Comparison of ENCODE assay signal across 2 cellular contexts in genomic region chrX:1451251-1451675, GRCh38.
TF ChIP-seq lines count a peak whose summit lies in the region.

No MANE protein-coding gene starts in this region.

TF ChIP-seq in SK-N-SH, 30 proteins besides CTCF, POLR2A, EP300 and RAD21 (continued from another document):
- TF ChIP-seq, protein P1, sequence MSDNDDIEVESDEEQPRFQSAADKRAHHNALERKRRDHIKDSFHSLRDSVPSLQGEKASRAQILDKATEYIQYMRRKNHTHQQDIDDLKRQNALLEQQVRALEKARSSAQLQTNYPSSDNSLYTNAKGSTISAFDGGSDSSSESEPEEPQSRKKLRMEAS (IDR thresholded peaks at IDR 0.05; ENCODE audit: low read depth): no peak
- TF ChIP-seq, protein P2, sequence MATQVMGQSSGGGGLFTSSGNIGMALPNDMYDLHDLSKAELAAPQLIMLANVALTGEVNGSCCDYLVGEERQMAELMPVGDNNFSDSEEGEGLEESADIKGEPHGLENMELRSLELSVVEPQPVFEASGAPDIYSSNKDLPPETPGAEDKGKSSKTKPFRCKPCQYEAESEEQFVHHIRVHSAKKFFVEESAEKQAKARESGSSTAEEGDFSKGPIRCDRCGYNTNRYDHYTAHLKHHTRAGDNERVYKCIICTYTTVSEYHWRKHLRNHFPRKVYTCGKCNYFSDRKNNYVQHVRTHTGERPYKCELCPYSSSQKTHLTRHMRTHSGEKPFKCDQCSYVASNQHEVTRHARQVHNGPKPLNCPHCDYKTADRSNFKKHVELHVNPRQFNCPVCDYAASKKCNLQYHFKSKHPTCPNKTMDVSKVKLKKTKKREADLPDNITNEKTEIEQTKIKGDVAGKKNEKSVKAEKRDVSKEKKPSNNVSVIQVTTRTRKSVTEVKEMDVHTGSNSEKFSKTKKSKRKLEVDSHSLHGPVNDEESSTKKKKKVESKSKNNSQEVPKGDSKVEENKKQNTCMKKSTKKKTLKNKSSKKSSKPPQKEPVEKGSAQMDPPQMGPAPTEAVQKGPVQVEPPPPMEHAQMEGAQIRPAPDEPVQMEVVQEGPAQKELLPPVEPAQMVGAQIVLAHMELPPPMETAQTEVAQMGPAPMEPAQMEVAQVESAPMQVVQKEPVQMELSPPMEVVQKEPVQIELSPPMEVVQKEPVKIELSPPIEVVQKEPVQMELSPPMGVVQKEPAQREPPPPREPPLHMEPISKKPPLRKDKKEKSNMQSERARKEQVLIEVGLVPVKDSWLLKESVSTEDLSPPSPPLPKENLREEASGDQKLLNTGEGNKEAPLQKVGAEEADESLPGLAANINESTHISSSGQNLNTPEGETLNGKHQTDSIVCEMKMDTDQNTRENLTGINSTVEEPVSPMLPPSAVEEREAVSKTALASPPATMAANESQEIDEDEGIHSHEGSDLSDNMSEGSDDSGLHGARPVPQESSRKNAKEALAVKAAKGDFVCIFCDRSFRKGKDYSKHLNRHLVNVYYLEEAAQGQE (IDR thresholded peaks at IDR 0.05; ENCODE audit: low read depth, low read length): no peak
- TF ChIP-seq JUND (IDR thresholded peaks at IDR 0.05) (no peak), RFX5 (IDR thresholded peaks at IDR 0.05; ENCODE audit: low read length) (no peak), IRF3 (IDR thresholded peaks at IDR 0.05; ENCODE audit: low read depth, low read length) (no peak), ZBTB33 (IDR thresholded peaks at IDR 0.05; ENCODE audit: borderline replicate concordance, low read depth) (no peak), SIN3A (IDR thresholded peaks at IDR 0.05; ENCODE audit: borderline replicate concordance, low read depth, low read length) (no peak), MXI1 (IDR thresholded peaks at IDR 0.05; ENCODE audit: low read depth, low read length) (no peak), SMC3 (IDR thresholded peaks at IDR 0.05; ENCODE audit: low read depth, low read length) (no peak), EZH2phosphoT487 (IDR thresholded peaks at IDR 0.05; ENCODE audit: borderline replicate concordance, low read depth) (no peak)
- TF ChIP-seq, protein P3, sequence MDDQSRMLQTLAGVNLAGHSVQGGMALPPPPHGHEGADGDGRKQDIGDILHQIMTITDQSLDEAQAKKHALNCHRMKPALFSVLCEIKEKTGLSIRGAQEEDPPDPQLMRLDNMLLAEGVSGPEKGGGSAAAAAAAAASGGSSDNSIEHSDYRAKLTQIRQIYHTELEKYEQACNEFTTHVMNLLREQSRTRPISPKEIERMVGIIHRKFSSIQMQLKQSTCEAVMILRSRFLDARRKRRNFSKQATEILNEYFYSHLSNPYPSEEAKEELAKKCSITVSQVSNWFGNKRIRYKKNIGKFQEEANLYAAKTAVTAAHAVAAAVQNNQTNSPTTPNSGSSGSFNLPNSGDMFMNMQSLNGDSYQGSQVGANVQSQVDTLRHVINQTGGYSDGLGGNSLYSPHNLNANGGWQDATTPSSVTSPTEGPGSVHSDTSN (IDR thresholded peaks at IDR 0.05): no peak

TF ChIP-seq in SK-N-SH treated with all-trans-retinoic acid at 6 μM for 48 hours, 23 proteins besides CTCF, POLR2A, EP300 and RAD21 (continued from another document):
- TF ChIP-seq, protein P4, sequence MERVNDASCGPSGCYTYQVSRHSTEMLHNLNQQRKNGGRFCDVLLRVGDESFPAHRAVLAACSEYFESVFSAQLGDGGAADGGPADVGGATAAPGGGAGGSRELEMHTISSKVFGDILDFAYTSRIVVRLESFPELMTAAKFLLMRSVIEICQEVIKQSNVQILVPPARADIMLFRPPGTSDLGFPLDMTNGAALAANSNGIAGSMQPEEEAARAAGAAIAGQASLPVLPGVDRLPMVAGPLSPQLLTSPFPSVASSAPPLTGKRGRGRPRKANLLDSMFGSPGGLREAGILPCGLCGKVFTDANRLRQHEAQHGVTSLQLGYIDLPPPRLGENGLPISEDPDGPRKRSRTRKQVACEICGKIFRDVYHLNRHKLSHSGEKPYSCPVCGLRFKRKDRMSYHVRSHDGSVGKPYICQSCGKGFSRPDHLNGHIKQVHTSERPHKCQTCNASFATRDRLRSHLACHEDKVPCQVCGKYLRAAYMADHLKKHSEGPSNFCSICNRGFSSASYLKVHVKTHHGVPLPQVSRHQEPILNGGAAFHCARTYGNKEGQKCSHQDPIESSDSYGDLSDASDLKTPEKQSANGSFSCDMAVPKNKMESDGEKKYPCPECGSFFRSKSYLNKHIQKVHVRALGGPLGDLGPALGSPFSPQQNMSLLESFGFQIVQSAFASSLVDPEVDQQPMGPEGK (CRISPR knock-in tag; IDR thresholded peaks at IDR 0.05; ENCODE audit: borderline replicate concordance): no peak
- TF ChIP-seq, protein P5, sequence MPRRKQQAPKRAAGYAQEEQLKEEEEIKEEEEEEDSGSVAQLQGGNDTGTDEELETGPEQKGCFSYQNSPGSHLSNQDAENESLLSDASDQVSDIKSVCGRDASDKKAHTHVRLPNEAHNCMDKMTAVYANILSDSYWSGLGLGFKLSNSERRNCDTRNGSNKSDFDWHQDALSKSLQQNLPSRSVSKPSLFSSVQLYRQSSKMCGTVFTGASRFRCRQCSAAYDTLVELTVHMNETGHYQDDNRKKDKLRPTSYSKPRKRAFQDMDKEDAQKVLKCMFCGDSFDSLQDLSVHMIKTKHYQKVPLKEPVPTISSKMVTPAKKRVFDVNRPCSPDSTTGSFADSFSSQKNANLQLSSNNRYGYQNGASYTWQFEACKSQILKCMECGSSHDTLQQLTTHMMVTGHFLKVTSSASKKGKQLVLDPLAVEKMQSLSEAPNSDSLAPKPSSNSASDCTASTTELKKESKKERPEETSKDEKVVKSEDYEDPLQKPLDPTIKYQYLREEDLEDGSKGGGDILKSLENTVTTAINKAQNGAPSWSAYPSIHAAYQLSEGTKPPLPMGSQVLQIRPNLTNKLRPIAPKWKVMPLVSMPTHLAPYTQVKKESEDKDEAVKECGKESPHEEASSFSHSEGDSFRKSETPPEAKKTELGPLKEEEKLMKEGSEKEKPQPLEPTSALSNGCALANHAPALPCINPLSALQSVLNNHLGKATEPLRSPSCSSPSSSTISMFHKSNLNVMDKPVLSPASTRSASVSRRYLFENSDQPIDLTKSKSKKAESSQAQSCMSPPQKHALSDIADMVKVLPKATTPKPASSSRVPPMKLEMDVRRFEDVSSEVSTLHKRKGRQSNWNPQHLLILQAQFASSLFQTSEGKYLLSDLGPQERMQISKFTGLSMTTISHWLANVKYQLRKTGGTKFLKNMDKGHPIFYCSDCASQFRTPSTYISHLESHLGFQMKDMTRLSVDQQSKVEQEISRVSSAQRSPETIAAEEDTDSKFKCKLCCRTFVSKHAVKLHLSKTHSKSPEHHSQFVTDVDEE (CRISPR knock-in tag; IDR thresholded peaks at IDR 0.05): no peak
- TF ChIP-seq TCF4 (CRISPR knock-in tag; IDR thresholded peaks at IDR 0.05; ENCODE audit: borderline replicate concordance) (no peak), RARB (CRISPR knock-in tag; IDR thresholded peaks at IDR 0.05) (no peak), ZNF8 (CRISPR knock-in tag; IDR thresholded peaks at IDR 0.05) (no peak), TOX (CRISPR knock-in tag; IDR thresholded peaks at IDR 0.05; ENCODE audit: borderline replicate concordance) (no peak), ZC3H10 (CRISPR knock-in tag; IDR thresholded peaks at IDR 0.05) (no peak), SNAI2 (CRISPR knock-in tag; IDR thresholded peaks at IDR 0.05) (no peak), BACH2 (CRISPR knock-in tag; IDR thresholded peaks at IDR 0.05; ENCODE audit: borderline replicate concordance) (no peak), POU6F1 (CRISPR knock-in tag; IDR thresholded peaks at IDR 0.05; ENCODE audit: borderline replicate concordance, low read depth) (no peak), OSR1 (CRISPR knock-in tag; IDR thresholded peaks at IDR 0.05) (no peak)
- TF ChIP-seq, protein P6, sequence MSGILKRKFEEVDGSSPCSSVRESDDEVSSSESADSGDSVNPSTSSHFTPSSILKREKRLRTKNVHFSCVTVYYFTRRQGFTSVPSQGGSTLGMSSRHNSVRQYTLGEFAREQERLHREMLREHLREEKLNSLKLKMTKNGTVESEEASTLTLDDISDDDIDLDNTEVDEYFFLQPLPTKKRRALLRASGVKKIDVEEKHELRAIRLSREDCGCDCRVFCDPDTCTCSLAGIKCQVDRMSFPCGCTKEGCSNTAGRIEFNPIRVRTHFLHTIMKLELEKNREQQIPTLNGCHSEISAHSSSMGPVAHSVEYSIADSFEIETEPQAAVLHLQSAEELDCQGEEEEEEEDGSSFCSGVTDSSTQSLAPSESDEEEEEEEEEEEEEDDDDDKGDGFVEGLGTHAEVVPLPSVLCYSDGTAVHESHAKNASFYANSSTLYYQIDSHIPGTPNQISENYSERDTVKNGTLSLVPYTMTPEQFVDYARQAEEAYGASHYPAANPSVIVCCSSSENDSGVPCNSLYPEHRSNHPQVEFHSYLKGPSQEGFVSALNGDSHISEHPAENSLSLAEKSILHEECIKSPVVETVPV (CRISPR knock-in tag; IDR thresholded peaks at IDR 0.05): no peak
